18 cellular contexts compared by ENCODE assay signal in the genomic region with DNA sequence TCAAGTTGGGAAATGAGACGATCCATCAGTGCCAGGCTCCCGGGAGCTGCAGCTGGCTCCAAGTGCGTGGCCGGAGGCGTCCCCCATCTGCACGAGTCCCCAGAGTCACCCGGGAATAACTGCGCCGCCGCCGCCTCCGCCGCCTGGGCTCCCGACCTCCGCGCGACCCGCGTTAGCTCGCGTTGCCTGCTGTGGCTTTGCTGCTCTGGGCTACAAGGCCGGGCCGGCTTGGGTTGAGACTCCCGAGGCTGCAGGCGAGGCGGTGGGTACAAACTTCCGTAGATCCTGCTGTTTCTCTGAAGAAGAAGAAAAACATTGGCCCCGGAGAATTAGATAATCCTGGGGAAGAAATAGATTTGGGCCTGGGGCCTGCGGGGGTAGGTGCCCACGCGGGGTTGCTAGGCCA. TPM values are rescaled to one million over a fixed set of nuclear protein-coding genes. Genes with fewer than 3 reads are reported as not detected.
DNase-seq lines count a peak whose midpoint lies in the region; ATAC-seq and TF ChIP-seq lines count a peak whose summit lies in the region.
"Had no signal": no experiment of that assay in that cellular context is flagged by ENCODE, and none has a peak within 500 bp of the region (broad histone marks: within the 10 kb centered on the region; RNA-seq: fewer than 3 reads in every experiment).

No MANE protein-coding gene starts in this region.

- no peak for TF ChIP-seq CTCF in heart left ventricle (IDR thresholded peaks at IDR 0.05)
- no peak for TF ChIP-seq CTCF in kidney epithelial cell (IDR thresholded peaks at IDR 0.05; ENCODE audit: insufficient read depth, low read length, poor library complexity, severe bottlenecking)
- TF ChIP-seq CTCF in suprapubic skin (IDR thresholded peaks at IDR 0.05), result no peak
- TF ChIP-seq CTCF in GM10248 (IDR thresholded peaks at IDR 0.05; ENCODE audit: control extremely low read depth, extremely low read depth, low read depth, missing control alignments), result no peak

- peaks cover 0 to 2% (median 0%) of the 10 kb centered on the region in 4 donors for H3K4me1 Mint-ChIP-seq in CD4-positive, alpha-beta memory T cell
- H3K4me1 Mint-ChIP-seq in activated CD4-positive, alpha-beta T cell treated with anti-CD3 and anti-CD28 coated beads, Interleukin-2, amount 10 ng/mL, durations not matched to agents 24 days and 14 days, result no peaks in the 10 kb centered on the region
- H3K4me1 Mint-ChIP-seq: natural killer cell had no signal

- H3K27ac Mint-ChIP-seq in CD4-positive, alpha-beta memory T cell, result no peak overlapping the region
- no peak overlapping the region for H3K27ac Mint-ChIP-seq in activated CD4-positive, alpha-beta T cell treated with anti-CD3 and anti-CD28 coated beads, Interleukin-2, amount 10 ng/mL, durations not matched to agents 24 days and 14 days
- H3K27ac Mint-ChIP-seq: natural killer cell had no signal

- H3K4me1 ChIP-seq in heart left ventricle (peaks cover 0 to 37% (median 11%) of the 10 kb centered on the region in 12 donors), suprapubic skin (peaks cover 9% of the 10 kb centered on the region)
- H3K4me1 ChIP-seq in CD4-positive, alpha-beta memory T cell (ENCODE audit: insufficient read depth, low read length), result no peaks in the 10 kb centered on the region

- peaks cover 0 to 12% (median 5%) of the 10 kb centered on the region in 8 donors for H3K9me3 Mint-ChIP-seq in CD4-positive, alpha-beta memory T cell
- H3K9me3 Mint-ChIP-seq in activated CD4-positive, alpha-beta T cell treated with anti-CD3 and anti-CD28 coated beads, Interleukin-2, amount 10 ng/mL, durations not matched to agents 24 days and 14 days, result peaks cover 5% of the 10 kb centered on the region

- H3K4me3 Mint-ChIP-seq in CD4-positive, alpha-beta memory T cell, result no peak overlapping the region
- H3K4me3 Mint-ChIP-seq in activated CD4-positive, alpha-beta T cell treated with anti-CD3 and anti-CD28 coated beads, Interleukin-2, amount 10 ng/mL, durations not matched to agents 24 days and 14 days, result no peak overlapping the region
- H3K4me3 Mint-ChIP-seq: natural killer cell had no signal

- H3K4me3 ChIP-seq in heart left ventricle (peak overlapping the region in 8 of 12 donors; percentile 10 to 31 (median 22)), kidney epithelial cell (ENCODE audit: low read depth, low read length) (peak overlapping the region; percentile 11), suprapubic skin (peak overlapping the region; percentile 21)
- H3K4me3 ChIP-seq in CD4-positive, alpha-beta memory T cell (ENCODE audit: low read length in 2 of 2), result no peak overlapping the region
- H3K4me3 ChIP-seq: left lung had no signal

- POLR2A ChIA-PET in CD4-positive, alpha-beta memory T cell (lab: Charles Lee; ENCODE audit: partially characterized antibody), result no interaction called here
- POLR2A ChIA-PET in GM10248 (lab: Yijun Ruan, JAX), result no interaction called here

- H3K27me3 ChIP-seq in heart left ventricle (peaks cover 15 to 72% (median 63%) of the 10 kb centered on the region in 9 donors), kidney epithelial cell (ENCODE audit: control insufficient read depth, insufficient read depth, low read length) (peaks cover 51% of the 10 kb centered on the region), suprapubic skin (peaks cover 65% of the 10 kb centered on the region)
- H3K27me3 ChIP-seq in CD4-positive, alpha-beta memory T cell (ENCODE audit: insufficient read depth, low read length), result no peaks in the 10 kb centered on the region

- no peak overlapping the region for H3K27ac ChIP-seq in heart left ventricle
- H3K27ac ChIP-seq in suprapubic skin, result no peak overlapping the region
- H3K27ac ChIP-seq in CD4-positive, alpha-beta memory T cell (ENCODE audit: low read depth, low read length), result no peak overlapping the region
- H3K27ac ChIP-seq: gastrocnemius medialis, left lung had no signal

- H3K36me3 ChIP-seq in heart left ventricle, result no peaks in the 10 kb centered on the region
- H3K36me3 ChIP-seq in kidney epithelial cell (ENCODE audit: control insufficient read depth, insufficient read depth, low read length), result no peaks in the 10 kb centered on the region
- no peaks in the 10 kb centered on the region for H3K36me3 ChIP-seq in suprapubic skin
- H3K36me3 ChIP-seq in CD4-positive, alpha-beta memory T cell (ENCODE audit: insufficient read depth, low read length), result no peaks in the 10 kb centered on the region
- H3K36me3 ChIP-seq: gastrocnemius medialis, left lung had no signal

- 2 to 3% (median 3%) methylated on average over 25 to 31 of the region's 31 CpGs for WGBS in heart left ventricle, 4 donors
- WGBS in suprapubic skin, result 8% methylated on average over 19 of the region's 31 CpGs

- no peak for TF ChIP-seq EP300 in suprapubic skin (IDR thresholded peaks at IDR 0.05)

- CTCF ChIA-PET in CD4-positive, alpha-beta memory T cell (lab: Charles Lee; ENCODE audit: partially characterized antibody), result no interaction called here
- CTCF ChIA-PET in GM10248 (lab: Yijun Ruan, JAX), result no interaction called here

- intact Hi-C loops in heart left ventricle (cut with DNase I), result no loop called here
- intact Hi-C loops in Right ventricle myocardium superior (cut with DNase I), result no loop called here
- intact Hi-C loops in CD4-positive, alpha-beta memory T cell (cut with micrococcal nuclease), result no loop called here
- intact Hi-C loops in activated CD4-positive, alpha-beta T cell treated with anti-CD3 and anti-CD28 coated beads, Interleukin-2, amount 10 ng/mL, durations not matched to agents 24 days and 14 days (cut with micrococcal nuclease), result no loop called here

- H3K36me3 Mint-ChIP-seq in CD4-positive, alpha-beta memory T cell, result no peaks in the 10 kb centered on the region
- H3K36me3 Mint-ChIP-seq in activated CD4-positive, alpha-beta T cell treated with anti-CD3 and anti-CD28 coated beads, Interleukin-2, amount 10 ng/mL, durations not matched to agents 24 days and 14 days (ENCODE audit: low read depth), result no peaks in the 10 kb centered on the region
- H3K36me3 Mint-ChIP-seq: natural killer cell had no signal

- DNase-seq in heart left ventricle (no peak), Right ventricle myocardium superior (no peak), cerebellum (ENCODE audit: low spot score) (peak; percentile 10), kidney epithelial cell (ENCODE audit: low read depth) (no peak), suprapubic skin (ENCODE audit: low spot score in 2 of 2) (no peak), GM10248 (ENCODE audit: extremely low spot score) (no peak)
- no peak for DNase-seq in CD4-positive, alpha-beta memory T cell
- no peak for DNase-seq in activated CD4-positive, alpha-beta T cell treated with anti-CD3 and anti-CD28 coated beads, Interleukin-2, amount 10 ng/mL, durations not matched to agents 24 days and 14 days
- DNase-seq: ACHN; activated effector memory CD4-positive, alpha-beta T cell treated with Interleukin-2 at 50 U/mL for 16 hours; gastrocnemius medialis; natural killer cell; NCI-H1694; NCI-H510A; stimulated activated naive CD8-positive, alpha-beta T cell treated with anti-CD3 and anti-CD28 coated beads, Interleukin-15, Interleukin-2, amounts not matched to agents 100 U/mL and 50 U/mL, for 24 hours had no signal

- ATAC-seq in heart left ventricle, result peak in 1 of 4 donors; percentile 12
- no peak for ATAC-seq in Right ventricle myocardium superior (ENCODE audit: poor library complexity)
- ATAC-seq: gastrocnemius medialis; HCT116; left lung; natural killer cell; stimulated activated naive CD8-positive, alpha-beta T cell treated with anti-CD3 and anti-CD28 coated beads, Interleukin-15, Interleukin-2, amounts not matched to agents 100 U/mL and 50 U/mL, for 24 hours had no signal

- TF ChIP-seq POLR2A in heart left ventricle (IDR thresholded peaks at IDR 0.05) (no peak), suprapubic skin (IDR thresholded peaks at IDR 0.05) (no peak)

- peaks cover 11 to 16% of the 10 kb centered on the region in 2 donors for H3K27me3 Mint-ChIP-seq in CD4-positive, alpha-beta memory T cell
- peaks cover 37% of the 10 kb centered on the region for H3K27me3 Mint-ChIP-seq in activated CD4-positive, alpha-beta T cell treated with anti-CD3 and anti-CD28 coated beads, Interleukin-2, amount 10 ng/mL, durations not matched to agents 24 days and 14 days

- H3K9me3 ChIP-seq in heart left ventricle (no peaks in the 10 kb centered on the region), suprapubic skin (no peaks in the 10 kb centered on the region)
- H3K9me3 ChIP-seq in CD4-positive, alpha-beta memory T cell (ENCODE audit: control insufficient read depth in 1 of 2, low read length in 2 of 2), result no peaks in the 10 kb centered on the region
- H3K9me3 ChIP-seq: gastrocnemius medialis, left lung had no signal

RNA-seq across cellular contexts. Expression of gene LAMP5, which starts 7.4 kb away (rescaled TPM):
- under 1 TPM in 3 of 9 donors, not detected in 6; 0.19 to 0.42 (median 0.41) TPM for total RNA-seq in heart left ventricle
- under 1 TPM in 1 of 2 donors, not detected in 1; 0.04 TPM for polyA plus RNA-seq in heart left ventricle
- not detected for total RNA-seq in Right ventricle myocardium superior
- total RNA-seq in cerebellum, result 4.4 TPM
- total RNA-seq in kidney epithelial cell, result 1.7 and 1.9 TPM in 2 replicates
- 1 to 10 TPM in 1 of 4 donors, under 1 TPM in 1, not detected in 2; 0.36 to 1.8 TPM for total RNA-seq in suprapubic skin
- not detected for total RNA-seq in CD4-positive, alpha-beta memory T cell
- polyA plus RNA-seq in CD4-positive, alpha-beta memory T cell, result not detected
- total RNA-seq in activated CD4-positive, alpha-beta T cell treated with anti-CD3 and anti-CD28 coated beads, Interleukin-2, amount 10 ng/mL, durations not matched to agents 24 days and 14 days, result not detected in 2 replicates
- total RNA-seq: activated CD8-positive, alpha-beta memory T cell treated with anti-CD3 and anti-CD28 coated beads for 36 hours; gastrocnemius medialis had no signal

Comparison
In these comparisons a context has a peak if more than half of its experiments do, and no peak if none do; other contexts are left out.
1. H3K4me3 ChIP-seq: peak in heart left ventricle (8 of 12), kidney epithelial cell (single experiment) and suprapubic skin (single experiment); none in CD4-positive, alpha-beta memory T cell (0 of 2).